In genomic region chr1:201941420-201942128, GRCh38 we compare ENCODE assay signal across 13 cellular contexts. TPM values are rescaled to one million over a fixed set of nuclear protein-coding genes. Genes with fewer than 3 reads are reported as not detected.
A peak's percentile ranks its signal among the peaks of the same experiment; 100 is the strongest.
DNase-seq lines count a peak whose midpoint lies in the region; ATAC-seq and TF ChIP-seq lines count a peak whose summit lies in the region.
"Had no signal": no experiment of that assay in that cellular context is flagged by ENCODE, and none has a peak within 500 bp of the region (broad histone marks: within the 10 kb centered on the region; RNA-seq: fewer than 3 reads in every experiment).

No MANE protein-coding gene starts in this region.

- WGBS in right cardiac atrium, result 45% methylated on average over 18 of the region's 18 CpGs
- no CpG with 5 or more reads among the region's 18 CpGs for WGBS in trophoblast cell (ENCODE audit: extremely low coverage, insufficient coverage, insufficient read length)

- ATAC-seq in right cardiac atrium (peak in 1 of 2 donors; percentile 6), GM19463 (IDR thresholded peaks at IDR 0.05; ENCODE audit: unreplicated experiment) (no peak), left lung (no peak)
- ATAC-seq: activated T-cell treated with anti-CD3 and anti-CD28 coated beads, Interleukin-2, amount 50 U/mL, for 72 hours had no signal

- peak overlapping the region; percentile 77 for H2AFZ ChIP-seq in trophoblast cell (ENCODE audit: insufficient read depth, low read length, poor library complexity)

- peak overlapping the region; percentile 63 for H4K12ac ChIP-seq in trophoblast cell (ENCODE audit: low read depth, low read length)

- H2BK5ac ChIP-seq in trophoblast cell (ENCODE audit: low read depth, low read length, poor library complexity), result peak overlapping the region; percentile 65

- peak overlapping the region; percentile 70 for H2BK120ac ChIP-seq in trophoblast cell (ENCODE audit: insufficient read depth, low read length, poor library complexity)

- peak overlapping the region; percentile 73 for H3K14ac ChIP-seq in trophoblast cell (ENCODE audit: low read length)

- no peaks in the 10 kb centered on the region for H3K79me2 ChIP-seq in trophoblast cell (ENCODE audit: control insufficient read depth, insufficient read depth, low read length, poor library complexity)

- H2BK12ac ChIP-seq in trophoblast cell (ENCODE audit: low read length), result peak overlapping the region; percentile 34

- H3K4me1 ChIP-seq in NT2/D1 (ENCODE audit: insufficient read depth, insufficient read length) (peaks cover 13% of the 10 kb centered on the region), right cardiac atrium (ENCODE audit: control insufficient read depth, insufficient read depth, low read length) (peaks cover 12% of the 10 kb centered on the region), trophoblast cell (ENCODE audit: control insufficient read depth in 1 of 2, insufficient read depth in 2 of 2, low read length in 2 of 2) (peaks cover 16 to 19% of the 10 kb centered on the region in 2 experiments), left lung (peaks cover 0 to 18% of the 10 kb centered on the region in 2 donors)

- peak overlapping the region; percentile 90 for H4K8ac ChIP-seq in trophoblast cell (ENCODE audit: low read depth, low read length)

- peak; percentile 14 for DNase-seq in DMS53 treated with DMSO at 0.1 percent for 48 hours (lab: John Stamatoyannopoulos, UW; ENCODE audit: unreplicated experiment)
- peak; percentile 80 for DNase-seq in NT2/D1 (ENCODE audit: low read depth, low spot score)
- DNase-seq in right cardiac atrium, result no peak
- DNase-seq in trophoblast cell, result no peak
- no peak for DNase-seq in SKM-1 (lab: John Stamatoyannopoulos, UW; ENCODE audit: unreplicated experiment)
- no peak for DNase-seq in stimulated activated CD4-positive, alpha-beta T cell treated with anti-CD3 and anti-CD28 coated beads, Interleukin-1b, Interleukin-23, amount 100 ng/mL, for 48 hours
- DNase-seq in left lung, result no peak
- DNase-seq: activated T-cell treated with anti-CD3 and anti-CD28 coated beads, Interleukin-2, amount 50 U/mL, for 72 hours; CD4-positive, alpha-beta T cell; left cardiac atrium; T-helper 2 cell had no signal

- peak overlapping the region; percentile 39 for H3K4ac ChIP-seq in trophoblast cell (ENCODE audit: low read depth, low read length)

- H3K23ac ChIP-seq in trophoblast cell (ENCODE audit: low read length), result no peak overlapping the region

- no peak overlapping the region for H2AK5ac ChIP-seq in trophoblast cell (ENCODE audit: low read length)

- TF ChIP-seq CTCF in left lung (IDR thresholded peaks at IDR 0.05), result no peak

- H3K79me1 ChIP-seq in trophoblast cell (ENCODE audit: low read length), result peaks cover 10% of the 10 kb centered on the region

- peak overlapping the region; percentile 43 for H3K4me2 ChIP-seq in trophoblast cell (ENCODE audit: low read length)

- H3K36me3 ChIP-seq in NT2/D1 (ENCODE audit: insufficient read depth, insufficient read length, low read length), result no peaks in the 10 kb centered on the region
- no peaks in the 10 kb centered on the region for H3K36me3 ChIP-seq in trophoblast cell (ENCODE audit: control insufficient read depth in 1 of 2, insufficient read depth in 2 of 2, low read length in 2 of 2)
- H3K36me3 ChIP-seq in left lung, result no peaks in the 10 kb centered on the region

- H3K4me3 ChIP-seq in NT2/D1 (ENCODE audit: insufficient read length, low read depth) (peak overlapping the region; percentile 31), right cardiac atrium (ENCODE audit: low read length) (peak overlapping the region; percentile 3), trophoblast cell (ENCODE audit: low read depth, low read length) (no peak overlapping the region), left lung (no peak overlapping the region)

- H3K9me3 ChIP-seq in NT2/D1 (ENCODE audit: insufficient read depth, low read length) (no peaks in the 10 kb centered on the region), right cardiac atrium (ENCODE audit: control insufficient read depth, low read length) (no peaks in the 10 kb centered on the region), trophoblast cell (ENCODE audit: insufficient read depth, low read depth, low read length) (no peaks in the 10 kb centered on the region), left lung (no peaks in the 10 kb centered on the region)

- peak overlapping the region; percentile 83 for H4K91ac ChIP-seq in trophoblast cell (ENCODE audit: low read depth, low read length)

- H3K9ac ChIP-seq in NT2/D1 (ENCODE audit: insufficient read length, low read depth) (peak overlapping the region; percentile 74), trophoblast cell (ENCODE audit: low read length) (peak overlapping the region; percentile 54)

- H3K27ac ChIP-seq in right cardiac atrium (ENCODE audit: low read length) (peak overlapping the region; percentile 40), trophoblast cell (ENCODE audit: low read depth, low read length) (peak overlapping the region; percentile 80), left lung (no peak overlapping the region)

- H3K27me3 ChIP-seq in NT2/D1 (ENCODE audit: insufficient read depth, insufficient read length) (peaks cover 6% of the 10 kb centered on the region), right cardiac atrium (ENCODE audit: control insufficient read depth, insufficient read depth) (no peaks in the 10 kb centered on the region), trophoblast cell (ENCODE audit: insufficient read depth, low read length) (no peaks in the 10 kb centered on the region), left lung (peaks cover 0 to 28% of the 10 kb centered on the region in 2 donors)

- intact Hi-C loops in right cardiac atrium (cut with DNase I), result no loop called here
- intact Hi-C loops in left lung (cut with DNase I), result no loop called here

- H3K18ac ChIP-seq in trophoblast cell (ENCODE audit: low read length), result peak overlapping the region; percentile 76

RNA-seq across cellular contexts. Expression of gene LMOD1, which starts 4.8 kb away (rescaled TPM):
- total RNA-seq in right cardiac atrium, result 10 to 100 TPM; 22.0 to 40.6 (median 33.0) TPM
- 33.7 TPM for polyA plus RNA-seq in right cardiac atrium
- 3.2 TPM in 2 replicates for polyA plus RNA-seq in trophoblast cell (2013)
- total RNA-seq in left lung, result 10 to 100 TPM; 17.9 to 20.8 TPM
- total RNA-seq: activated T-cell treated with anti-CD3 and anti-CD28 coated beads, Interleukin-2, amount 50 U/mL, for 72 hours; CD4-positive, alpha-beta T cell; HT1080 had no signal

RNA-seq across cellular contexts. Expression of gene TIMM17A, which starts 13.7 kb away (rescaled TPM):
- total RNA-seq in right cardiac atrium (10 to 100 TPM; 67.8 to 96.9 (median 78.5) TPM), left lung (10 to 100 TPM; 42.6 to 56.7 TPM)
- polyA plus RNA-seq in right cardiac atrium, result 73.4 TPM
- 59.9 and 63.0 TPM in 2 replicates for polyA plus RNA-seq in trophoblast cell (2013)

RNA-seq across cellular contexts. Expression of gene RNPEP, which starts 40.9 kb away (rescaled TPM):
- total RNA-seq in right cardiac atrium, result 10 to 100 TPM; 14.1 to 19.4 (median 18.7) TPM
- 15.6 TPM for polyA plus RNA-seq in right cardiac atrium
- 43.6 and 45.1 TPM in 2 replicates for polyA plus RNA-seq in trophoblast cell (2013)
- total RNA-seq in left lung, result 10 to 100 TPM; 77.9 to 81.2 TPM

RNA-seq across cellular contexts. Expression of gene SHISA4, which starts 52.9 kb away (rescaled TPM):
- total RNA-seq in right cardiac atrium (10 to 100 TPM; 55.8 to 96.6 (median 73.6) TPM), left lung (10 to 100 TPM; 12.7 to 26.1 TPM)
- polyA plus RNA-seq in right cardiac atrium, result 79.5 TPM
- polyA plus RNA-seq in trophoblast cell (2013), result 14.7 and 15.2 TPM in 2 replicates

Comparison
In these comparisons a context has a peak if more than half of its experiments do, and no peak if none do; other contexts are left out.
1. DNase-seq: peak in DMS53 treated with DMSO at 0.1 percent for 48 hours (single experiment) and NT2/D1 (single experiment); none in right cardiac atrium (0 of 3), trophoblast cell (0 of 2), SKM-1 (single experiment), stimulated activated CD4-positive, alpha-beta T cell treated with anti-CD3 and anti-CD28 coated beads, Interleukin-1b, Interleukin-23, amount 100 ng/mL, for 48 hours (single experiment) and left lung (0 of 2).
2. H3K4me3 ChIP-seq: peak in NT2/D1 (single experiment) and right cardiac atrium (single experiment); none in trophoblast cell (single experiment) and left lung (0 of 2).
3. H3K27ac ChIP-seq: peak in right cardiac atrium (single experiment) and trophoblast cell (single experiment); none in left lung (0 of 2).